In the genomic region with DNA sequence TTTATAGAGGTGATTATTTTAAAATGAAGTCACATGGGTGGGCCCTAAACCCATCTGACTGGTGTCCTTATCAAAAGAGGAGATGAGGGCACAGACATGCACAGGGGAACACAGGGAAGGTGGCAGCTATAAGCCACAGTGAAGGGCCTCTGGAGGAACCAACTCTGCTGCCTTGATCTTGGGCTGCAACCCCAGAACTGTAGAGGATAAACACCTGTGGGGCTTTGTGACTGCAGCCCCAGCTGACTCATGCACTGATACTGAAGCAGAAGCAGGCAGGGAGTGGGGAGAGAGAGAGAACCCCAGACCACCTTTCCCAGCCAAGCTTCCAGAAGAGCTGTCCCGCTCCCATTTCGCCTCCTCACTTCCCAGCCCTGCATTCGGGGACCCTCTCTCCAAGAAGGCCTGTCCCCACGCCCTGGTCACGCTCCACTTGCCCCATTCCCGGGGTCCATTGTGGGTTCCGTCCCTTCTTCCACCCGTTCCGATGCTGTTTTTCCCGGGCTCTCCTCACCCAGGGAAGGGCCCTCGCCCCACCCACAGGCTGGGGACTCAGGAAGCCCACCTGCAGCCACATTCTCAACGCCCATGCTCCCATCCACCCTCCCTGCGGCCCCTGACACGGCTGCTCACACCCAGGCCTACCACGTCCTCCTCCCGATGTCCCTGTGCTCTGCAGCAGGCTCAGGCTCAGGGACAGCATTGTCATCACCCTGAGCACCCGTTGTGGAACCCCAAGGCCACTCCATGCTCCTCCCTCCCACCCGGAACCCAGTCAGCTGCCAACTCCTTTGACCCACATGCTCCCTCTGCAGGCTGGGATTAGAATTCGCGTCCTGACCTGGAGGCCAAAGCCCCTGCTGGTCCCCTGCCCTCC, we compare ENCODE assay signal across 8 cellular contexts.
DNase-seq lines count a peak whose midpoint lies in the region; ATAC-seq and TF ChIP-seq lines count a peak whose summit lies in the region.

No MANE protein-coding gene starts in this region.

- no peaks in the 10 kb centered on the region for H3K9me3 Mint-ChIP-seq in activated CD4-positive, alpha-beta memory T cell treated with anti-CD3 and anti-CD28 coated beads for 36 hours
- no peaks in the 10 kb centered on the region for H3K9me3 Mint-ChIP-seq in activated CD4-positive, alpha-beta memory T cell treated with anti-CD3 and anti-CD28 coated beads, Interleukin-2, amount 10 ng/mL, durations not matched to agents 7 days and 5 days
- H3K9me3 Mint-ChIP-seq in brain = peaks cover 0 to 4% (median 2%) of the 10 kb centered on the region in 5 experiments

- H3K18ac ChIP-seq in mesendoderm (ENCODE audit: low read length) = no peak overlapping the region

- no peak overlapping the region for H3K23ac ChIP-seq in mesendoderm (ENCODE audit: low read length)

- no peaks in the 10 kb centered on the region for H3K36me3 Mint-ChIP-seq in activated CD4-positive, alpha-beta memory T cell treated with anti-CD3 and anti-CD28 coated beads for 36 hours
- no peaks in the 10 kb centered on the region for H3K36me3 Mint-ChIP-seq in activated CD4-positive, alpha-beta memory T cell treated with anti-CD3 and anti-CD28 coated beads, Interleukin-2, amount 10 ng/mL, durations not matched to agents 7 days and 5 days (ENCODE audit: low read depth)
- H3K36me3 Mint-ChIP-seq in brain = no peaks in the 10 kb centered on the region

- no peak overlapping the region for H4K5ac ChIP-seq in mesendoderm (ENCODE audit: low read length)

- no peak overlapping the region for H3K27ac ChIP-seq in mesendoderm (ENCODE audit: low read depth, low read length)

- H3K27ac Mint-ChIP-seq in activated CD4-positive, alpha-beta memory T cell treated with anti-CD3 and anti-CD28 coated beads for 36 hours = no peak overlapping the region
- H3K27ac Mint-ChIP-seq in activated CD4-positive, alpha-beta memory T cell treated with anti-CD3 and anti-CD28 coated beads, Interleukin-2, amount 10 ng/mL, durations not matched to agents 7 days and 5 days = no peak overlapping the region
- H3K27ac Mint-ChIP-seq in brain = no peak overlapping the region

- no peak overlapping the region for H2BK15ac ChIP-seq in mesendoderm (replicated peaks; ENCODE audit: low read depth)

- TF ChIP-seq CTCF in NB4 (IDR thresholded peaks at IDR 0.05; ENCODE audit: low read depth, low read length) (peak; percentile 73), brain (conservative IDR thresholded peaks at IDR 0.05) (peak; percentile 48 to 59)

- H2AK5ac ChIP-seq in mesendoderm (ENCODE audit: low read length) = no peak overlapping the region

- H4K8ac ChIP-seq in mesendoderm (ENCODE audit: low read depth, low read length) = no peak overlapping the region

- no CpG with 5 or more reads among the region's 20 CpGs for WGBS in mesendoderm (ENCODE audit: extremely low coverage, insufficient coverage, low lambda C conversion rate)

- no peak overlapping the region for H3K9ac ChIP-seq in mesendoderm (ENCODE audit: low read length)

- intact Hi-C loops in activated CD4-positive, alpha-beta memory T cell treated with anti-CD3 and anti-CD28 coated beads for 36 hours (cut with micrococcal nuclease) = no loop called here
- intact Hi-C loops in sciatic nerve (cut with DNase I) = no loop called here

- ATAC-seq in HG02970 (IDR thresholded peaks at IDR 0.05; ENCODE audit: low FRiP score, unreplicated experiment) (no peak), HG03432 (IDR thresholded peaks at IDR 0.05; ENCODE audit: unreplicated experiment) (no peak), sciatic nerve (no peak)

- no peak overlapping the region for H2BK5ac ChIP-seq in mesendoderm (ENCODE audit: low read length)

- no peaks in the 10 kb centered on the region for H3K4me1 Mint-ChIP-seq in activated CD4-positive, alpha-beta memory T cell treated with anti-CD3 and anti-CD28 coated beads for 36 hours (ENCODE audit: low read depth)
- H3K4me1 Mint-ChIP-seq in activated CD4-positive, alpha-beta memory T cell treated with anti-CD3 and anti-CD28 coated beads, Interleukin-2, amount 10 ng/mL, durations not matched to agents 7 days and 5 days = no peaks in the 10 kb centered on the region
- peaks cover 7% of the 10 kb centered on the region for H3K4me1 Mint-ChIP-seq in brain

- TF ChIP-seq POLR2A in NB4 (IDR thresholded peaks at IDR 0.05; ENCODE audit: extremely low read depth, insufficient read length) = no peak

- no peak overlapping the region for H3K4ac ChIP-seq in mesendoderm (ENCODE audit: low read depth, low read length)

- H3K56ac ChIP-seq in mesendoderm (ENCODE audit: low read length) = no peak overlapping the region

- peak; percentile 21 for DNase-seq in activated CD4-positive, alpha-beta memory T cell treated with anti-CD3 and anti-CD28 coated beads for 36 hours
- no peak for DNase-seq in activated CD4-positive, alpha-beta memory T cell treated with anti-CD3 and anti-CD28 coated beads, Interleukin-2, amount 10 ng/mL, durations not matched to agents 7 days and 5 days
- DNase-seq in NB4 (ENCODE audit: low read depth) (peak; percentile 49), mesendoderm (peak; percentile 80), sciatic nerve (ENCODE audit: low spot score) (no peak)

- H3K4me2 ChIP-seq in mesendoderm (ENCODE audit: low read length) = no peak overlapping the region

- H3K4me1 ChIP-seq in mesendoderm (ENCODE audit: control insufficient read depth, low read depth, low read length) = no peaks in the 10 kb centered on the region

- H3K36me3 ChIP-seq in mesendoderm (ENCODE audit: control insufficient read depth, insufficient read depth, low read length) = no peaks in the 10 kb centered on the region

- H3K79me2 ChIP-seq in mesendoderm (ENCODE audit: control insufficient read depth, insufficient read depth, low read length) = no peaks in the 10 kb centered on the region

- H3K27me3 Mint-ChIP-seq in activated CD4-positive, alpha-beta memory T cell treated with anti-CD3 and anti-CD28 coated beads for 36 hours = peaks cover 7% of the 10 kb centered on the region
- peaks cover 1% of the 10 kb centered on the region for H3K27me3 Mint-ChIP-seq in activated CD4-positive, alpha-beta memory T cell treated with anti-CD3 and anti-CD28 coated beads, Interleukin-2, amount 10 ng/mL, durations not matched to agents 7 days and 5 days
- H3K27me3 Mint-ChIP-seq in brain = peaks cover 12% of the 10 kb centered on the region

- H3K79me1 ChIP-seq in mesendoderm (ENCODE audit: low read length) = no peaks in the 10 kb centered on the region

- CTCF ChIA-PET in activated CD4-positive, alpha-beta memory T cell treated with anti-CD3 and anti-CD28 coated beads for 36 hours (lab: Charles Lee) = interaction anchor here (1.0 kb wide), 1 partner anchor 256 kb away, joined by 3 read pairs; no protein-coding TSS in a partner anchor
- CTCF ChIA-PET in activated CD4-positive, alpha-beta memory T cell treated with anti-CD3 and anti-CD28 coated beads, Interleukin-2, amount 10 ng/mL, durations not matched to agents 7 days and 5 days (lab: Charles Lee) = no interaction called here

- no peak overlapping the region for H3K4me3 ChIP-seq in NB4 (ENCODE audit: low read depth, low read length)
- H3K4me3 ChIP-seq in mesendoderm (ENCODE audit: low read length) = no peak overlapping the region

- no peak overlapping the region for H3K4me3 Mint-ChIP-seq in activated CD4-positive, alpha-beta memory T cell treated with anti-CD3 and anti-CD28 coated beads for 36 hours
- no peak overlapping the region for H3K4me3 Mint-ChIP-seq in activated CD4-positive, alpha-beta memory T cell treated with anti-CD3 and anti-CD28 coated beads, Interleukin-2, amount 10 ng/mL, durations not matched to agents 7 days and 5 days
- H3K4me3 Mint-ChIP-seq in brain = no peak overlapping the region

- H2BK120ac ChIP-seq in mesendoderm (ENCODE audit: low read depth, low read length) = no peak overlapping the region

- H3K27me3 ChIP-seq in mesendoderm (ENCODE audit: insufficient read depth, low read length, poor library complexity) = no peaks in the 10 kb centered on the region

- POLR2A ChIA-PET in activated CD4-positive, alpha-beta memory T cell treated with anti-CD3 and anti-CD28 coated beads for 36 hours (lab: Charles Lee) = no interaction called here
- POLR2A ChIA-PET in activated CD4-positive, alpha-beta memory T cell treated with anti-CD3 and anti-CD28 coated beads, Interleukin-2, amount 10 ng/mL, durations not matched to agents 7 days and 5 days (lab: Charles Lee) = no interaction called here

Comparison
In these comparisons a context has a peak if more than half of its experiments do, and no peak if none do; other contexts are left out.
1. DNase-seq: peak in activated CD4-positive, alpha-beta memory T cell treated with anti-CD3 and anti-CD28 coated beads for 36 hours (single experiment), NB4 (single experiment) and mesendoderm (single experiment); none in activated CD4-positive, alpha-beta memory T cell treated with anti-CD3 and anti-CD28 coated beads, Interleukin-2, amount 10 ng/mL, durations not matched to agents 7 days and 5 days (single experiment) and sciatic nerve (single experiment).